Comparison of ENCODE assay signal across 22 cellular contexts in the genomic region with DNA sequence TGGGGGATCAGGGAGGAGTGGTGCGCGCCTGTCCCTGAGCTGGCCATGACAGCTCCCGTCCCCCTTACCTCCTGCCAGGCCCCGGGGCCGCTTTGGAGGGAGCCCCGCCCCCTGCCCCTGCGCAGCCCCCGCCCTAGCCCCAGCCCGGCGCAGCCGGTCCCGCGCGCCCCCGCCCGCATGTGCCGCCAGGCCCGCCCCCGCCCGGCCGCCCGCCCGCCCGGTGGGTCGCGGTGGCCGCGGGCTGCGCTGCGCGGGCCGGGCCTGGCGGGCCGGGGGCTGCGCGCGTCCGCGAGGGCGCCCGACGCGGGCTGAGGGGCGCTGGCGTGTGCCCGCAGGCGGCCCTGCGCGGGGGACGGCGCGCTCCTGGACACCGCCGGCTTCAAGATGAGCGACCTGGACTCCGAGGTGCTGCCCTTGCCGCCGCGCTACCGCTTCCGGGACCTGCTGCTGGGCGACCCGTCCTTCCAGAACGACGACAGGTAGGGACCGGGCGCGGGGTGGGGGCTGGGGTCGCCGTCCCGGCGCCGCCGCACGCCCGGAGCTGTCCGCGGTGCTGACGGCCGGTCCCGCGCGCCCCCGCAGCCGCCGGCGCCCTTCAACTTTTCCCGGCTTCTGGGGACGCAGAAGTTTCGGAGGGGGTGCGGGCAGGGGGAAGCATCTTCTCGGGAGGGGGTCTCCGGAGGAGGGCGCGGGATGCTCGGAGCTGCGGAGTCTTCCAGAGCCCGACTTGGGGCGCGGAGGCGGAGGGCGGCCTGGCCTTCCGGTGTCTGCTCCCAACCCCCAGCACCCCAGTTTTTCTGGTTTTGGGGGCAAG. TPM values are rescaled to one million over a fixed set of nuclear protein-coding genes. Genes with fewer than 3 reads are reported as not detected.
A peak's percentile ranks its signal among the peaks of the same experiment; 100 is the strongest.
DNase-seq lines count a peak whose midpoint lies in the region; ATAC-seq and TF ChIP-seq lines count a peak whose summit lies in the region.
"Had no signal": no experiment of that assay in that cellular context is flagged by ENCODE, and none has a peak within 500 bp of the region (broad histone marks: within the 10 kb centered on the region; RNA-seq: fewer than 3 reads in every experiment).

No MANE protein-coding gene starts in this region.

- H3K9me3 ChIP-seq in left ventricle myocardium inferior (replicated peaks) (no peaks in the 10 kb centered on the region), heart left ventricle (no peaks in the 10 kb centered on the region), testis (no peaks in the 10 kb centered on the region), MG63 (no peaks in the 10 kb centered on the region), colonic mucosa (no peaks in the 10 kb centered on the region)
- H3K9me3 ChIP-seq: SJSA1, tibial nerve had no signal

- intact Hi-C loops in left ventricle myocardium inferior (cut with micrococcal nuclease) (no loop called here), heart left ventricle (cut with DNase I) (no loop called here), testis (cut with DNase I; ENCODE audit: low total_unique reads) (no loop called here), colonic mucosa (cut with DNase I) (no loop called here)

- H3K27me3 ChIP-seq in left ventricle myocardium inferior (ENCODE audit: low read depth): peaks cover 73% of the 10 kb centered on the region
- H3K27me3 ChIP-seq in heart left ventricle: peaks cover 16 to 66% (median 35%) of the 10 kb centered on the region in 9 donors
- no peaks in the 10 kb centered on the region for H3K27me3 ChIP-seq in testis
- peaks cover 11% of the 10 kb centered on the region for H3K27me3 ChIP-seq in MG63
- H3K27me3 ChIP-seq in colonic mucosa: peaks cover 5% of the 10 kb centered on the region

- H3K36me3 ChIP-seq in left ventricle myocardium inferior (no peaks in the 10 kb centered on the region), heart left ventricle (no peaks in the 10 kb centered on the region), testis (ENCODE audit: low read depth, missing control alignments) (no peaks in the 10 kb centered on the region), MG63 (no peaks in the 10 kb centered on the region), colonic mucosa (no peaks in the 10 kb centered on the region)
- H3K36me3 ChIP-seq: SJSA1, tibial nerve had no signal

- TF ChIP-seq POLR2A in heart left ventricle (IDR thresholded peaks at IDR 0.05) (no peak), testis (IDR thresholded peaks at IDR 0.05) (no peak)

- TF ChIP-seq CTCF in left ventricle myocardium inferior (IDR thresholded peaks at IDR 0.05; ENCODE audit: borderline replicate concordance) (no peak), heart left ventricle (IDR thresholded peaks at IDR 0.05) (no peak), testis (IDR thresholded peaks at IDR 0.05) (no peak), colonic mucosa (IDR thresholded peaks at IDR 0.05) (no peak)

- no peak overlapping the region for H3K9ac ChIP-seq in colonic mucosa (ENCODE audit: low read depth in 2 of 2, low read length in 2 of 2)

- WGBS in heart left ventricle, 4 donors: 3 to 18% (median 5%) methylated on average over 6 to 103 of the region's 103 CpGs
- WGBS in testis, 2 donors: 2 to 4% methylated on average over 10 to 70 of the region's 103 CpGs

- ATAC-seq in heart left ventricle: no peak
- ATAC-seq: naive thymus-derived CD8-positive, alpha-beta T cell had no signal

- H3K4me1 ChIP-seq in left ventricle myocardium inferior (no peaks in the 10 kb centered on the region), heart left ventricle (peaks cover 0 to 6% (median 0%) of the 10 kb centered on the region in 12 donors), testis (peaks cover 13% of the 10 kb centered on the region), colonic mucosa (no peaks in the 10 kb centered on the region)
- H3K4me1 ChIP-seq: SJSA1, tibial nerve had no signal

- H3K27ac ChIP-seq in left ventricle myocardium inferior (replicated peaks): no peak overlapping the region
- no peak overlapping the region for H3K27ac ChIP-seq in heart left ventricle
- H3K27ac ChIP-seq in angular gyrus (ENCODE audit: low read depth, low read length): peak overlapping the region; percentile 79
- H3K27ac ChIP-seq in testis: no peak overlapping the region
- H3K27ac ChIP-seq in colonic mucosa: no peak overlapping the region
- H3K27ac ChIP-seq: SJSA1, tibial nerve had no signal

- H3K4me3 ChIP-seq in left ventricle myocardium inferior (peak overlapping the region; percentile 36), heart left ventricle (peak overlapping the region in 1 of 12 donors; percentile 27), testis (peak overlapping the region in 1 of 2 donors; percentile 37), MG63 (no peak overlapping the region), colonic mucosa (no peak overlapping the region)
- H3K4me3 ChIP-seq: SJSA1, tibial nerve had no signal

- no peak for DNase-seq in left ventricle myocardium inferior
- no peak for DNase-seq in heart left ventricle
- DNase-seq in iPS-NIHi11 (ENCODE audit: low spot score): peak; percentile 91
- peak; percentile 25 for DNase-seq in testis
- no peak for DNase-seq in MG63
- DNase-seq in NCI-H1694 treated with DMSO at 0.1 percent for 48 hours (lab: John Stamatoyannopoulos, UW): no peak
- no peak for DNase-seq in colonic mucosa
- DNase-seq: activated CD4-positive, alpha-beta T cell treated with anti-CD3 and anti-CD28 coated beads, Interleukin-2, amount 50 U/mL, for 4 hours; Calu3; naive thymus-derived CD8-positive, alpha-beta T cell; NCI-H146; NCI-H510A; OCI-M1; stimulated activated CD4-positive, alpha-beta T cell treated with anti-CD3 and anti-CD28 coated beads, Interleukin-4, amount 100 ng/mL, for 4 hours had no signal

RNA-seq across cellular contexts. Expression of a gene that starts 12.5 kb away (rescaled TPM):
- total RNA-seq in left ventricle myocardium inferior (3.3 TPM), heart left ventricle (1 to 10 TPM in 7 of 9 donors, under 1 TPM in 2; 0.50 to 7.4 (median 2.6) TPM), testis (1 to 10 TPM; 5.3 to 7.3 TPM), colonic mucosa (under 1 TPM in 1 of 2 donors, not detected in 1; 0.08 TPM)
- polyA plus RNA-seq in heart left ventricle (1 to 10 TPM in 1 of 2 donors, under 1 TPM in 1; 0.21 to 1.3 TPM), testis (ENCODE audit: insufficient read depth, low read depth, low replicate concordance) (1.8 TPM)
- total RNA-seq in MG63 (2014; rRNA removed; shearing (Covaris generic); ENCODE audit: low replicate concordance): not detected in 2 replicates
- total RNA-seq: Calu3; glomerular endothelial cell; naive thymus-derived CD8-positive, alpha-beta T cell; SJSA1 had no signal
- polyA plus RNA-seq: naive thymus-derived CD8-positive, alpha-beta T cell had no signal

RNA-seq across cellular contexts. Expression of a gene that starts 15.2 kb away (rescaled TPM):
- not detected for total RNA-seq in left ventricle myocardium inferior
- total RNA-seq in heart left ventricle: not detected
- not detected for polyA plus RNA-seq in heart left ventricle
- total RNA-seq in testis: 10 to 100 TPM; 18.4 to 32.7 TPM
- polyA plus RNA-seq in testis (ENCODE audit: insufficient read depth, low read depth, low replicate concordance): 18.7 TPM
- not detected in 2 replicates for total RNA-seq in MG63 (2014; rRNA removed; shearing (Covaris generic); ENCODE audit: low replicate concordance)
- not detected for total RNA-seq in colonic mucosa
- total RNA-seq: Calu3; cerebellum; glomerular endothelial cell; naive thymus-derived CD8-positive, alpha-beta T cell; SJSA1; tibial nerve had no signal
- polyA plus RNA-seq: adipose tissue; esophagus; naive thymus-derived CD8-positive, alpha-beta T cell had no signal

RNA-seq across cellular contexts. Expression of a gene that starts 51.3 kb away (rescaled TPM):
- total RNA-seq in left ventricle myocardium inferior (not detected), heart left ventricle (not detected), testis (under 1 TPM in 1 of 2 donors, not detected in 1; 0.68 TPM), colonic mucosa (not detected)
- polyA plus RNA-seq in heart left ventricle (not detected), testis (ENCODE audit: insufficient read depth, low read depth, low replicate concordance) (not detected)
- total RNA-seq in MG63 (2014; rRNA removed; shearing (Covaris generic); ENCODE audit: low replicate concordance): not detected in 2 replicates
- total RNA-seq: Calu3; cerebellum; glomerular endothelial cell; lower leg skin; naive thymus-derived CD8-positive, alpha-beta T cell; SJSA1; tibial nerve had no signal
- polyA plus RNA-seq: esophagus; naive thymus-derived CD8-positive, alpha-beta T cell had no signal

Comparison
In these comparisons a context has a peak if more than half of its experiments do, and no peak if none do; other contexts are left out.
1. DNase-seq: peak in iPS-NIHi11 (single experiment) and testis (single experiment); none in left ventricle myocardium inferior (single experiment), heart left ventricle (0 of 5), MG63 (single experiment), NCI-H1694 treated with DMSO at 0.1 percent for 48 hours (single experiment) and colonic mucosa (single experiment).
2. RNA of a gene that starts 15.2 kb away (total RNA-seq): 18.4 to 32.7 TPM in testis; not detected in colonic mucosa, not detected in left ventricle myocardium inferior (single experiment), not detected in heart left ventricle and not detected in MG63; every median in the first group is over 10 times any median in the second.